1 cellular context compared by ENCODE assay signal in the genomic region with DNA sequence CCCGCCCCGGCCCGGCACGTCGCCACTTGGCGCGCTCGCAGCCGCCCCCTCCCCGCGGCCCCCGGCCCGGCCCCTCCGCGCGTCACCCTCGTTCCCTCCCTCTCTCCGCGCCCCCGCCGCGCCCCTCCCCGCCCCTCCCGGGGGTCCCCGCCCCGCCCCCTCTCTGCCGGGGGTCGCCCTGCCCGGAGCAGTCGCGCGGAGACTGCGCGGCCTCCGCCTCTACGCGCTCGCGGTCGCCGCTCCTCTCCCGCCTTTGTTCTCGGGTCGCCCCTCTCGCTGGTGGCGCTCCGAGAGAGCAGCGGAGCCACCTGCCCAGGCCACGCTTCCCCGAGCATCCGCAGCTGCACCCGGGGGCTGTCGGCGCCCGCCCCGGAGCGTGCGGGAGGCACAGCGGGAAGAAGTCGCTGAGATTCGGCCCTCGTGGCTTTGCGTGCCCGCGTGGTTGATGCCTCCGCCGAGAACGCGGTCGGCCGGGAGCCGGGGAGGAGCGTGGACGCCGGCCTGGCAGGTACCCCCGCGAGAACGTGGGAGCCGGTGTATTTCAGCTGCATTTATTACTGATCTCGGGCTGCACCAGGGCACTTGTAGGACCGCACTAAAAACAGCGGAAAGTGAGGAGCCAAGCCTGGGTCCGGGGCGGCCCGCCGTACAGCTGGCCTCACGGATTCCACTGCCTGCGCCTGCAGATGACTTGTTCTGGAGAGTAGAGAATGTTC.
TF ChIP-seq lines count a peak whose summit lies in the region.

No MANE protein-coding gene starts in this region.

TF ChIP-seq in HepG2, 621 proteins besides CTCF, POLR2A, EP300 and RAD21 (continued from another document and continues in another):
- TF ChIP-seq, protein P1, sequence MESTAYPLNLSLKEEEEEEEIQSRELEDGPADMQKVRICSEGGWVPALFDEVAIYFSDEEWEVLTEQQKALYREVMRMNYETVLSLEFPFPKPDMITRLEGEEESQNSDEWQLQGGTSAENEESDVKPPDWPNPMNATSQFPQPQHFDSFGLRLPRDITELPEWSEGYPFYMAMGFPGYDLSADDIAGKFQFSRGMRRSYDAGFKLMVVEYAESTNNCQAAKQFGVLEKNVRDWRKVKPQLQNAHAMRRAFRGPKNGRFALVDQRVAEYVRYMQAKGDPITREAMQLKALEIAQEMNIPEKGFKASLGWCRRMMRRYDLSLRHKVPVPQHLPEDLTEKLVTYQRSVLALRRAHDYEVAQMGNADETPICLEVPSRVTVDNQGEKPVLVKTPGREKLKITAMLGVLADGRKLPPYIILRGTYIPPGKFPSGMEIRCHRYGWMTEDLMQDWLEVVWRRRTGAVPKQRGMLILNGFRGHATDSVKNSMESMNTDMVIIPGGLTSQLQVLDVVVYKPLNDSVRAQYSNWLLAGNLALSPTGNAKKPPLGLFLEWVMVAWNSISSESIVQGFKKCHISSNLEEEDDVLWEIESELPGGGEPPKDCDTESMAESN (CRISPR knock-in tag; conservative IDR thresholded peaks at IDR 0.05), result peak; percentile 94
- TF ChIP-seq ZNF782 (CRISPR knock-in tag; IDR thresholded peaks at IDR 0.05; ENCODE audit: borderline replicate concordance), result no peak; the same call in 1 of the 2 replicates
- peak; percentile 68; the same call in 1 of the 2 replicates for TF ChIP-seq ZNF124 (CRISPR knock-in tag; IDR thresholded peaks at IDR 0.05)
- peak; percentile 82 for TF ChIP-seq ZNF724P (CRISPR knock-in tag; IDR thresholded peaks at IDR 0.05; ENCODE audit: borderline replicate concordance)
- peak; percentile 23; the same call in 1 of the 2 replicates for TF ChIP-seq SIN3A (IDR thresholded peaks at IDR 0.05; ENCODE audit: borderline replicate concordance, low read depth, low read length)
- TF ChIP-seq STAT5B (CRISPR knock-in tag; IDR thresholded peaks at IDR 0.05), result no peak
- TF ChIP-seq, protein P2, sequence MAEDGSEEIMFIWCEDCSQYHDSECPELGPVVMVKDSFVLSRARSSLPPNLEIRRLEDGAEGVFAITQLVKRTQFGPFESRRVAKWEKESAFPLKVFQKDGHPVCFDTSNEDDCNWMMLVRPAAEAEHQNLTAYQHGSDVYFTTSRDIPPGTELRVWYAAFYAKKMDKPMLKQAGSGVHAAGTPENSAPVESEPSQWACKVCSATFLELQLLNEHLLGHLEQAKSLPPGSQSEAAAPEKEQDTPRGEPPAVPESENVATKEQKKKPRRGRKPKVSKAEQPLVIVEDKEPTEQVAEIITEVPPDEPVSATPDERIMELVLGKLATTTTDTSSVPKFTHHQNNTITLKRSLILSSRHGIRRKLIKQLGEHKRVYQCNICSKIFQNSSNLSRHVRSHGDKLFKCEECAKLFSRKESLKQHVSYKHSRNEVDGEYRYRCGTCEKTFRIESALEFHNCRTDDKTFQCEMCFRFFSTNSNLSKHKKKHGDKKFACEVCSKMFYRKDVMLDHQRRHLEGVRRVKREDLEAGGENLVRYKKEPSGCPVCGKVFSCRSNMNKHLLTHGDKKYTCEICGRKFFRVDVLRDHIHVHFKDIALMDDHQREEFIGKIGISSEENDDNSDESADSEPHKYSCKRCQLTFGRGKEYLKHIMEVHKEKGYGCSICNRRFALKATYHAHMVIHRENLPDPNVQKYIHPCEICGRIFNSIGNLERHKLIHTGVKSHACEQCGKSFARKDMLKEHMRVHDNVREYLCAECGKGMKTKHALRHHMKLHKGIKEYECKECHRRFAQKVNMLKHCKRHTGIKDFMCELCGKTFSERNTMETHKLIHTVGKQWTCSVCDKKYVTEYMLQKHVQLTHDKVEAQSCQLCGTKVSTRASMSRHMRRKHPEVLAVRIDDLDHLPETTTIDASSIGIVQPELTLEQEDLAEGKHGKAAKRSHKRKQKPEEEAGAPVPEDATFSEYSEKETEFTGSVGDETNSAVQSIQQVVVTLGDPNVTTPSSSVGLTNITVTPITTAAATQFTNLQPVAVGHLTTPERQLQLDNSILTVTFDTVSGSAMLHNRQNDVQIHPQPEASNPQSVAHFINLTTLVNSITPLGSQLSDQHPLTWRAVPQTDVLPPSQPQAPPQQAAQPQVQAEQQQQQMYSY (CRISPR knock-in tag; IDR thresholded peaks at IDR 0.05), result no peak
- TF ChIP-seq TBL1XR1 (IDR thresholded peaks at IDR 0.05; ENCODE audit: borderline replicate concordance, low read length, partially characterized antibody), result no peak
- no peak for TF ChIP-seq ZNF354B (CRISPR knock-in tag; IDR thresholded peaks at IDR 0.05)
- TF ChIP-seq ZNF616 (CRISPR knock-in tag; IDR thresholded peaks at IDR 0.05; ENCODE audit: low read depth), result peak; percentile 67
- TF ChIP-seq CHD4 (IDR thresholded peaks at IDR 0.05; ENCODE audit: borderline replicate concordance, low read length), result no peak
- peak; percentile 17 for TF ChIP-seq XRCC5 (optimal IDR thresholded peaks at IDR 0.05; ENCODE audit: low read length)
- no peak for TF ChIP-seq ZNF24 (IDR thresholded peaks at IDR 0.05)
- TF ChIP-seq, protein P3, sequence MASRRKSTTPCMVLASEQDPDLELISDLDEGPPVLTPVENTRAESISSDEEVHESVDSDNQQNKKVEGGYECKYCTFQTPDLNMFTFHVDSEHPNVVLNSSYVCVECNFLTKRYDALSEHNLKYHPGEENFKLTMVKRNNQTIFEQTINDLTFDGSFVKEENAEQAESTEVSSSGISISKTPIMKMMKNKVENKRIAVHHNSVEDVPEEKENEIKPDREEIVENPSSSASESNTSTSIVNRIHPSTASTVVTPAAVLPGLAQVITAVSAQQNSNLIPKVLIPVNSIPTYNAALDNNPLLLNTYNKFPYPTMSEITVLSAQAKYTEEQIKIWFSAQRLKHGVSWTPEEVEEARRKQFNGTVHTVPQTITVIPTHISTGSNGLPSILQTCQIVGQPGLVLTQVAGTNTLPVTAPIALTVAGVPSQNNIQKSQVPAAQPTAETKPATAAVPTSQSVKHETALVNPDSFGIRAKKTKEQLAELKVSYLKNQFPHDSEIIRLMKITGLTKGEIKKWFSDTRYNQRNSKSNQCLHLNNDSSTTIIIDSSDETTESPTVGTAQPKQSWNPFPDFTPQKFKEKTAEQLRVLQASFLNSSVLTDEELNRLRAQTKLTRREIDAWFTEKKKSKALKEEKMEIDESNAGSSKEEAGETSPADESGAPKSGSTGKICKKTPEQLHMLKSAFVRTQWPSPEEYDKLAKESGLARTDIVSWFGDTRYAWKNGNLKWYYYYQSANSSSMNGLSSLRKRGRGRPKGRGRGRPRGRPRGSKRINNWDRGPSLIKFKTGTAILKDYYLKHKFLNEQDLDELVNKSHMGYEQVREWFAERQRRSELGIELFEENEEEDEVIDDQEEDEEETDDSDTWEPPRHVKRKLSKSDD (CRISPR knock-in tag; IDR thresholded peaks at IDR 0.05; ENCODE audit: low read depth), result peak; percentile 42; the same call in 1 of the 2 replicates
- peak; percentile 98 for TF ChIP-seq HOXA9 (CRISPR knock-in tag; IDR thresholded peaks at IDR 0.05; ENCODE audit: borderline replicate concordance)
- no peak for TF ChIP-seq ATM (IDR thresholded peaks at IDR 0.05; ENCODE audit: borderline replicate concordance)
- TF ChIP-seq, protein P4, sequence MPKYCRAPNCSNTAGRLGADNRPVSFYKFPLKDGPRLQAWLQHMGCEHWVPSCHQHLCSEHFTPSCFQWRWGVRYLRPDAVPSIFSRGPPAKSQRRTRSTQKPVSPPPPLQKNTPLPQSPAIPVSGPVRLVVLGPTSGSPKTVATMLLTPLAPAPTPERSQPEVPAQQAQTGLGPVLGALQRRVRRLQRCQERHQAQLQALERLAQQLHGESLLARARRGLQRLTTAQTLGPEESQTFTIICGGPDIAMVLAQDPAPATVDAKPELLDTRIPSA (CRISPR knock-in tag; IDR thresholded peaks at IDR 0.05; ENCODE audit: borderline replicate concordance), result peak; percentile 82
- TF ChIP-seq, protein P5, sequence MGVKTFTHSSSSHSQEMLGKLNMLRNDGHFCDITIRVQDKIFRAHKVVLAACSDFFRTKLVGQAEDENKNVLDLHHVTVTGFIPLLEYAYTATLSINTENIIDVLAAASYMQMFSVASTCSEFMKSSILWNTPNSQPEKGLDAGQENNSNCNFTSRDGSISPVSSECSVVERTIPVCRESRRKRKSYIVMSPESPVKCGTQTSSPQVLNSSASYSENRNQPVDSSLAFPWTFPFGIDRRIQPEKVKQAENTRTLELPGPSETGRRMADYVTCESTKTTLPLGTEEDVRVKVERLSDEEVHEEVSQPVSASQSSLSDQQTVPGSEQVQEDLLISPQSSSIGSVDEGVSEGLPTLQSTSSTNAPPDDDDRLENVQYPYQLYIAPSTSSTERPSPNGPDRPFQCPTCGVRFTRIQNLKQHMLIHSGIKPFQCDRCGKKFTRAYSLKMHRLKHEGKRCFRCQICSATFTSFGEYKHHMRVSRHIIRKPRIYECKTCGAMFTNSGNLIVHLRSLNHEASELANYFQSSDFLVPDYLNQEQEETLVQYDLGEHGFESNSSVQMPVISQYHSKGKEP (CRISPR knock-in tag; IDR thresholded peaks at IDR 0.05), result peak; percentile 86; the same call in 1 of the 2 replicates
- TF ChIP-seq, protein P6, sequence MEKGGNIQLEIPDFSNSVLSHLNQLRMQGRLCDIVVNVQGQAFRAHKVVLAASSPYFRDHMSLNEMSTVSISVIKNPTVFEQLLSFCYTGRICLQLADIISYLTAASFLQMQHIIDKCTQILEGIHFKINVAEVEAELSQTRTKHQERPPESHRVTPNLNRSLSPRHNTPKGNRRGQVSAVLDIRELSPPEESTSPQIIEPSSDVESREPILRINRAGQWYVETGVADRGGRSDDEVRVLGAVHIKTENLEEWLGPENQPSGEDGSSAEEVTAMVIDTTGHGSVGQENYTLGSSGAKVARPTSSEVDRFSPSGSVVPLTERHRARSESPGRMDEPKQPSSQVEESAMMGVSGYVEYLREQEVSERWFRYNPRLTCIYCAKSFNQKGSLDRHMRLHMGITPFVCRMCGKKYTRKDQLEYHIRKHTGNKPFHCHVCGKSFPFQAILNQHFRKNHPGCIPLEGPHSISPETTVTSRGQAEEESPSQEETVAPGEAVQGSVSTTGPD (CRISPR knock-in tag; IDR thresholded peaks at IDR 0.05), result no peak
- no peak for TF ChIP-seq KDM6A (CRISPR knock-in tag; IDR thresholded peaks at IDR 0.05; ENCODE audit: low read depth)
- peak; percentile 90 for TF ChIP-seq ZNF552 (CRISPR knock-in tag; IDR thresholded peaks at IDR 0.05; ENCODE audit: borderline replicate concordance)
- TF ChIP-seq CENPT (CRISPR knock-in tag; IDR thresholded peaks at IDR 0.05; ENCODE audit: low read depth), result peak; percentile 72; the same call in 1 of the 2 replicates
- peak; percentile 87 for TF ChIP-seq ZNF484 (CRISPR knock-in tag; IDR thresholded peaks at IDR 0.05; ENCODE audit: borderline replicate concordance, low read depth)
- TF ChIP-seq HOXA3 (CRISPR knock-in tag; IDR thresholded peaks at IDR 0.05), result peak; percentile 8; the same call in 1 of the 2 replicates
- TF ChIP-seq, protein P7, sequence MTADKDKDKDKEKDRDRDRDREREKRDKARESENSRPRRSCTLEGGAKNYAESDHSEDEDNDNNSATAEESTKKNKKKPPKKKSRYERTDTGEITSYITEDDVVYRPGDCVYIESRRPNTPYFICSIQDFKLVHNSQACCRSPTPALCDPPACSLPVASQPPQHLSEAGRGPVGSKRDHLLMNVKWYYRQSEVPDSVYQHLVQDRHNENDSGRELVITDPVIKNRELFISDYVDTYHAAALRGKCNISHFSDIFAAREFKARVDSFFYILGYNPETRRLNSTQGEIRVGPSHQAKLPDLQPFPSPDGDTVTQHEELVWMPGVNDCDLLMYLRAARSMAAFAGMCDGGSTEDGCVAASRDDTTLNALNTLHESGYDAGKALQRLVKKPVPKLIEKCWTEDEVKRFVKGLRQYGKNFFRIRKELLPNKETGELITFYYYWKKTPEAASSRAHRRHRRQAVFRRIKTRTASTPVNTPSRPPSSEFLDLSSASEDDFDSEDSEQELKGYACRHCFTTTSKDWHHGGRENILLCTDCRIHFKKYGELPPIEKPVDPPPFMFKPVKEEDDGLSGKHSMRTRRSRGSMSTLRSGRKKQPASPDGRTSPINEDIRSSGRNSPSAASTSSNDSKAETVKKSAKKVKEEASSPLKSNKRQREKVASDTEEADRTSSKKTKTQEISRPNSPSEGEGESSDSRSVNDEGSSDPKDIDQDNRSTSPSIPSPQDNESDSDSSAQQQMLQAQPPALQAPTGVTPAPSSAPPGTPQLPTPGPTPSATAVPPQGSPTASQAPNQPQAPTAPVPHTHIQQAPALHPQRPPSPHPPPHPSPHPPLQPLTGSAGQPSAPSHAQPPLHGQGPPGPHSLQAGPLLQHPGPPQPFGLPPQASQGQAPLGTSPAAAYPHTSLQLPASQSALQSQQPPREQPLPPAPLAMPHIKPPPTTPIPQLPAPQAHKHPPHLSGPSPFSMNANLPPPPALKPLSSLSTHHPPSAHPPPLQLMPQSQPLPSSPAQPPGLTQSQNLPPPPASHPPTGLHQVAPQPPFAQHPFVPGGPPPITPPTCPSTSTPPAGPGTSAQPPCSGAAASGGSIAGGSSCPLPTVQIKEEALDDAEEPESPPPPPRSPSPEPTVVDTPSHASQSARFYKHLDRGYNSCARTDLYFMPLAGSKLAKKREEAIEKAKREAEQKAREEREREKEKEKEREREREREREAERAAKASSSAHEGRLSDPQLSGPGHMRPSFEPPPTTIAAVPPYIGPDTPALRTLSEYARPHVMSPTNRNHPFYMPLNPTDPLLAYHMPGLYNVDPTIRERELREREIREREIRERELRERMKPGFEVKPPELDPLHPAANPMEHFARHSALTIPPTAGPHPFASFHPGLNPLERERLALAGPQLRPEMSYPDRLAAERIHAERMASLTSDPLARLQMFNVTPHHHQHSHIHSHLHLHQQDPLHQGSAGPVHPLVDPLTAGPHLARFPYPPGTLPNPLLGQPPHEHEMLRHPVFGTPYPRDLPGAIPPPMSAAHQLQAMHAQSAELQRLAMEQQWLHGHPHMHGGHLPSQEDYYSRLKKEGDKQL (CRISPR knock-in tag; IDR thresholded peaks at IDR 0.05; ENCODE audit: low read depth), result no peak
- TF ChIP-seq, protein P8, sequence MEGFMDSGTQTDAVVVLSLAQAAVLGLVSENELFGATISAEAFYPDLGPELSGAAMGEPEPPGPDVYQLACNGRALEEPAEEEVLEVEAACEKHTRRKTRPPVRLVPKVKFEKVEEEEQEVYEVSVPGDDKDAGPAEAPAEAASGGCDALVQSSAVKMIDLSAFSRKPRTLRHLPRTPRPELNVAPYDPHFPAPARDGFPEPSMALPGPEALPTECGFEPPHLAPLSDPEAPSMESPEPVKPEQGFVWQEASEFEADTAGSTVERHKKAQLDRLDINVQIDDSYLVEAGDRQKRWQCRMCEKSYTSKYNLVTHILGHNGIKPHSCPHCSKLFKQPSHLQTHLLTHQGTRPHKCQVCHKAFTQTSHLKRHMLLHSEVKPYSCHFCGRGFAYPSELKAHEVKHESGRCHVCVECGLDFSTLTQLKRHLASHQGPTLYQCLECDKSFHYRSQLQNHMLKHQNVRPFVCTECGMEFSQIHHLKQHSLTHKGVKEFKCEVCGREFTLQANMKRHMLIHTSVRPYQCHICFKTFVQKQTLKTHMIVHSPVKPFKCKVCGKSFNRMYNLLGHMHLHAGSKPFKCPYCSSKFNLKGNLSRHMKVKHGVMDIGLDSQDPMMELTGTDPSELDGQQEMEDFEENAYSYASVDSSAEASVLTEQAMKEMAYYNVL (CRISPR knock-in tag; IDR thresholded peaks at IDR 0.05; ENCODE audit: borderline replicate concordance), result peak; percentile 94
- TF ChIP-seq NRL (CRISPR knock-in tag; IDR thresholded peaks at IDR 0.05; ENCODE audit: borderline replicate concordance), result peak; percentile 95; the same call in 1 of the 2 replicates
- TF ChIP-seq SMAD1 (CRISPR knock-in tag; IDR thresholded peaks at IDR 0.05; ENCODE audit: borderline replicate concordance, low read depth), result no peak
- TF ChIP-seq HNRNPLL (IDR thresholded peaks at IDR 0.05; ENCODE audit: low read depth, low read length, poor library complexity, severe bottlenecking), result peak; percentile 94
- no peak for TF ChIP-seq NFRKB (IDR thresholded peaks at IDR 0.05)
- TF ChIP-seq KLF11 (CRISPR knock-in tag; IDR thresholded peaks at IDR 0.05), result no peak; the same call in 1 of the 2 replicates
- no peak for TF ChIP-seq RFX3 (CRISPR knock-in tag; IDR thresholded peaks at IDR 0.05)
- no peak for TF ChIP-seq KLF12 (CRISPR knock-in tag; IDR thresholded peaks at IDR 0.05; ENCODE audit: borderline replicate concordance)
- TF ChIP-seq ZMYM2 (CRISPR knock-in tag; IDR thresholded peaks at IDR 0.05), result peak; percentile 74
